Comparison of ENCODE assay signal across 8 cellular contexts in genomic region chr11:111446404-111447152, GRCh38.
A peak's percentile ranks its signal among the peaks of the same experiment; 100 is the strongest.
DNase-seq lines count a peak whose midpoint lies in the region; ATAC-seq and TF ChIP-seq lines count a peak whose summit lies in the region.

No MANE protein-coding gene starts in this region.

- peak; percentile 80 for ATAC-seq in GM18505 (IDR thresholded peaks at IDR 0.05; ENCODE audit: unreplicated experiment)
- ATAC-seq in HG02973 (IDR thresholded peaks at IDR 0.05; ENCODE audit: unreplicated experiment) = peak; percentile 92

- H3K27ac ChIP-seq in ascending aorta = no peak overlapping the region
- no peak overlapping the region for H3K27ac ChIP-seq in smooth muscle cell (ENCODE audit: low read depth)

- H3K9ac ChIP-seq in smooth muscle cell (ENCODE audit: low read depth) = no peak overlapping the region

- no peak overlapping the region for H3K4me2 ChIP-seq in smooth muscle cell

- H4K20me1 ChIP-seq in smooth muscle cell (ENCODE audit: low read depth) = no peaks in the 10 kb centered on the region

- H2AFZ ChIP-seq in smooth muscle cell (ENCODE audit: low read depth) = no peak overlapping the region

- H3K36me3 ChIP-seq in ascending aorta (no peaks in the 10 kb centered on the region), smooth muscle cell (ENCODE audit: low read depth) (no peaks in the 10 kb centered on the region)

- WGBS in smooth muscle cell (ENCODE audit: low lambda C conversion rate) = 43% methylated on average over 5 of the region's 5 CpGs

- H3F3A ChIP-seq in smooth muscle cell (ENCODE audit: low read depth) = no peaks in the 10 kb centered on the region

- DNase-seq in 8988T (peak; percentile 94), NCI-H187 (lab: John Stamatoyannopoulos, UW) (peak; percentile 11 to 71), T-helper 2 cell (peak in 4 of 5 experiments; percentile 42 to 96 (median 71)), ascending aorta (ENCODE audit: low spot score in 2 of 2) (peak; percentile 51 to 85), hepatic stellate cell (ENCODE audit: low spot score) (peak; percentile 90), smooth muscle cell (lab: John Stamatoyannopoulos, UW; ENCODE audit: unreplicated experiment) (peak; percentile 11)

- H3K79me2 ChIP-seq in smooth muscle cell (ENCODE audit: low read depth) = no peaks in the 10 kb centered on the region

- H3K27me3 ChIP-seq in ascending aorta = no peaks in the 10 kb centered on the region
- H3K27me3 ChIP-seq in smooth muscle cell (ENCODE audit: low read depth) = no peaks in the 10 kb centered on the region

- intact Hi-C loops in ascending aorta (cut with DNase I) = loop anchor here (1.0 kb wide), 1 partner anchor 163 kb away; no protein-coding TSS in a partner anchor

- no peak for TF ChIP-seq POLR2A in GM18505 (IDR thresholded peaks at IDR 0.05; ENCODE audit: borderline replicate concordance, extremely low read depth, insufficient read depth, insufficient read length)

- peak; percentile 72 to 77 (median 74) for TF ChIP-seq CTCF in ascending aorta (IDR thresholded peaks at IDR 0.05)
- TF ChIP-seq CTCF in smooth muscle cell (IDR thresholded peaks at IDR 0.05; ENCODE audit: borderline replicate concordance, insufficient read depth, poor library complexity, severe bottlenecking) = peak; percentile 85

- no peak overlapping the region for H3K4me3 ChIP-seq in ascending aorta
- no peak overlapping the region for H3K4me3 ChIP-seq in smooth muscle cell

- H3K9me3 ChIP-seq in ascending aorta (no peaks in the 10 kb centered on the region), smooth muscle cell (replicated peaks; ENCODE audit: low read depth) (no peaks in the 10 kb centered on the region)

- H3K4me1 ChIP-seq in ascending aorta (peaks cover 0 to 3% of the 10 kb centered on the region in 2 donors), smooth muscle cell (ENCODE audit: low read depth) (no peaks in the 10 kb centered on the region)

Comparison
In these comparisons a context has a peak if more than half of its experiments do, and no peak if none do; other contexts are left out.
1. DNase-seq: peak in every context shown above with its lines; median percentile 94 in 8988T; 90 in hepatic stellate cell; 71 in T-helper 2 cell; 68 in ascending aorta; 41 in NCI-H187; 11 in smooth muscle cell.